Comparison of ENCODE assay signal across 32 cellular contexts in genomic region chr5:32291591-32291990, GRCh38.
"Had no signal": no experiment of that assay in that cellular context is flagged by ENCODE, and none has a peak within 500 bp of the region (broad histone marks: within the 10 kb centered on the region; RNA-seq: fewer than 3 reads in every experiment).

No MANE protein-coding gene starts in this region.

- H3K9me3 ChIP-seq: adrenal gland, ascending aorta, breast epithelium, colonic mucosa had no signal

- H3K36me3 ChIP-seq: breast epithelium, cardiac muscle cell, colonic mucosa had no signal

- H3K27me3 ChIP-seq: adrenal gland, ascending aorta, breast epithelium, cardiac muscle cell, colonic mucosa, dorsolateral prefrontal cortex had no signal

- H3K27ac ChIP-seq: adrenal gland, ascending aorta, breast epithelium, cardiac muscle cell, colonic mucosa, dorsolateral prefrontal cortex had no signal

- H3K4me3 ChIP-seq: adrenal gland, ascending aorta, breast epithelium, cardiac muscle cell, colonic mucosa, dorsolateral prefrontal cortex had no signal

- H3K4me1 ChIP-seq: ascending aorta, breast epithelium, colonic mucosa had no signal

- DNase-seq: activated CD4-positive, alpha-beta memory T cell treated with anti-CD3 and anti-CD28 coated beads for 36 hours; activated CD4-positive, alpha-beta T cell treated with anti-CD3 and anti-CD28 coated beads for 48 hours; activated CD8-positive, alpha-beta memory T cell treated with anti-CD3 and anti-CD28 coated beads, Interleukin-2, amount 10 ng/mL, durations not matched to agents 7 days and 5 days; activated CD8-positive, alpha-beta memory T cell treated with anti-CD3 and anti-CD28 coated beads, Interleukin-2, amount 50 U/mL, for 4 hours; activated CD8-positive, alpha-beta T cell treated with anti-CD3 and anti-CD28 coated beads, Interleukin-2, amount 10 ng/mL, durations not matched to agents 7 days and 5 days; activated effector memory CD4-positive, alpha-beta T cell treated with anti-CD3 and anti-CD28 coated beads, Interleukin-2, amount 50 U/mL, for 16 hours; activated naive CD8-positive, alpha-beta T cell treated with anti-CD3 and anti-CD28 coated beads for 36 hours; activated naive CD8-positive, alpha-beta T cell treated with anti-CD3 and anti-CD28 coated beads, Interleukin-2, amount 50 U/mL, for 24 hours; activated T-cell treated with anti-CD3 and anti-CD28 coated beads, Interleukin-2, amount 50 U/mL, for 1 hour; activated T-cell treated with anti-CD3 and anti-CD28 coated beads, Interleukin-2, amount 50 U/mL, for 48 hours; central memory CD4-positive, alpha-beta T cell; cerebellar nuclear complex; colonic mucosa; dorsolateral prefrontal cortex; effector memory CD4-positive, alpha-beta T cell; endodermal cell; foreskin fibroblast; head of caudate nucleus; T-helper 2 cell had no signal

- H3K9me3 Mint-ChIP-seq: activated CD4-positive, alpha-beta memory T cell treated with anti-CD3 and anti-CD28 coated beads for 36 hours; activated naive CD4-positive, alpha-beta T cell treated with anti-CD3 and anti-CD28 coated beads for 36 hours; activated naive CD4-positive, alpha-beta T cell treated with anti-CD3 and anti-CD28 coated beads, Interleukin-2, amount 50 U/mL, for 24 hours; activated naive CD8-positive, alpha-beta T cell treated with anti-CD3 and anti-CD28 coated beads for 36 hours; activated naive CD8-positive, alpha-beta T cell treated with anti-CD3 and anti-CD28 coated beads, Interleukin-2, amount 50 U/mL, for 24 hours; activated T-helper 1 cell treated with anti-CD3 and anti-CD28 coated beads, Interleukin-12 subunit alpha, Interleukin-12 subunit beta, Interleukin-2, Interleukin-4 antibody, amounts not matched to agents 30 ng/mL and 10 ng/mL and 1 ng/mL, durations not matched to agents 14 hours and 24 hours and 36 hours; activated T-helper 2 cell treated with anti-CD3 and anti-CD28 coated beads, Interferon-gamma antibody, Interleukin-2, Interleukin-4, amounts not matched to agents 10 μg/mL and 5 μg/mL and 100 μg/mL, durations not matched to agents 14 hours and 24 hours and 36 hours; dendritic cell treated with granulocyte-macrophage colony-stimulating factor and Interleukin-4, amounts not matched to agents 40 ng/mL and 50 ng/mL, for 4 days had no signal

- ATAC-seq: activated CD4-positive, CD25-positive, alpha-beta regulatory T cell treated with anti-CD3 and anti-CD28 coated beads, Interleukin-2, amount 50 U/mL, for 24 hours; activated CD8-positive, alpha-beta memory T cell treated with anti-CD3 and anti-CD28 coated beads, Interleukin-2, amount 10 ng/mL, durations not matched to agents 7 days and 5 days; activated CD8-positive, alpha-beta T cell treated with anti-CD3 and anti-CD28 coated beads, Interleukin-2, amount 10 ng/mL, durations not matched to agents 7 days and 5 days; activated naive CD8-positive, alpha-beta T cell treated with anti-CD3 and anti-CD28 coated beads, Interleukin-2, amount 50 U/mL, for 24 hours; esophagus mucosa; WTC11 had no signal

- H3K27me3 Mint-ChIP-seq: activated CD4-positive, alpha-beta memory T cell treated with anti-CD3 and anti-CD28 coated beads for 36 hours; activated CD8-positive, alpha-beta memory T cell treated with anti-CD3 and anti-CD28 coated beads, Interleukin-2, amount 10 ng/mL, durations not matched to agents 7 days and 5 days; activated naive CD4-positive, alpha-beta T cell treated with anti-CD3 and anti-CD28 coated beads, Interleukin-2, amount 50 U/mL, for 24 hours; activated naive CD8-positive, alpha-beta T cell treated with anti-CD3 and anti-CD28 coated beads for 36 hours; activated naive CD8-positive, alpha-beta T cell treated with anti-CD3 and anti-CD28 coated beads, Interleukin-2, amount 50 U/mL, for 24 hours; brain; dendritic cell treated with granulocyte-macrophage colony-stimulating factor and Interleukin-4, amounts not matched to agents 40 ng/mL and 50 ng/mL, for 4 days had no signal

- H3K4me3 Mint-ChIP-seq: activated CD4-positive, alpha-beta memory T cell treated with anti-CD3 and anti-CD28 coated beads for 36 hours; activated CD8-positive, alpha-beta memory T cell treated with anti-CD3 and anti-CD28 coated beads, Interleukin-2, amount 10 ng/mL, durations not matched to agents 7 days and 5 days; activated CD8-positive, alpha-beta T cell treated with anti-CD3 and anti-CD28 coated beads, Interleukin-2, amount 10 ng/mL, durations not matched to agents 7 days and 5 days; activated naive CD4-positive, alpha-beta T cell treated with anti-CD3 and anti-CD28 coated beads for 36 hours; activated naive CD4-positive, alpha-beta T cell treated with anti-CD3 and anti-CD28 coated beads, Interleukin-2, amount 50 U/mL, for 24 hours; activated naive CD8-positive, alpha-beta T cell treated with anti-CD3 and anti-CD28 coated beads for 36 hours; activated naive CD8-positive, alpha-beta T cell treated with anti-CD3 and anti-CD28 coated beads, Interleukin-2, amount 50 U/mL, for 24 hours; activated T-helper 1 cell treated with anti-CD3 and anti-CD28 coated beads, Interleukin-12 subunit alpha, Interleukin-12 subunit beta, Interleukin-2, Interleukin-4 antibody, amounts not matched to agents 30 ng/mL and 10 ng/mL and 1 ng/mL, durations not matched to agents 14 hours and 24 hours and 36 hours; brain; dendritic cell treated with granulocyte-macrophage colony-stimulating factor and Interleukin-4, amounts not matched to agents 40 ng/mL and 50 ng/mL, for 4 days; endodermal cell; WTC11 had no signal

- H3K27ac Mint-ChIP-seq: activated CD4-positive, alpha-beta memory T cell treated with anti-CD3 and anti-CD28 coated beads for 36 hours; activated CD8-positive, alpha-beta memory T cell treated with anti-CD3 and anti-CD28 coated beads, Interleukin-2, amount 10 ng/mL, durations not matched to agents 7 days and 5 days; activated CD8-positive, alpha-beta T cell treated with anti-CD3 and anti-CD28 coated beads, Interleukin-2, amount 10 ng/mL, durations not matched to agents 7 days and 5 days; activated naive CD4-positive, alpha-beta T cell treated with anti-CD3 and anti-CD28 coated beads for 36 hours; activated naive CD4-positive, alpha-beta T cell treated with anti-CD3 and anti-CD28 coated beads, Interleukin-2, amount 50 U/mL, for 24 hours; activated naive CD8-positive, alpha-beta T cell treated with anti-CD3 and anti-CD28 coated beads for 36 hours; activated T-helper 2 cell treated with anti-CD3 and anti-CD28 coated beads, Interferon-gamma antibody, Interleukin-2, Interleukin-4, amounts not matched to agents 10 μg/mL and 5 μg/mL and 100 μg/mL, durations not matched to agents 14 hours and 24 hours and 36 hours; brain; dendritic cell treated with granulocyte-macrophage colony-stimulating factor and Interleukin-4, amounts not matched to agents 40 ng/mL and 50 ng/mL, for 4 days; endodermal cell; WTC11 had no signal
